In the genomic region with DNA sequence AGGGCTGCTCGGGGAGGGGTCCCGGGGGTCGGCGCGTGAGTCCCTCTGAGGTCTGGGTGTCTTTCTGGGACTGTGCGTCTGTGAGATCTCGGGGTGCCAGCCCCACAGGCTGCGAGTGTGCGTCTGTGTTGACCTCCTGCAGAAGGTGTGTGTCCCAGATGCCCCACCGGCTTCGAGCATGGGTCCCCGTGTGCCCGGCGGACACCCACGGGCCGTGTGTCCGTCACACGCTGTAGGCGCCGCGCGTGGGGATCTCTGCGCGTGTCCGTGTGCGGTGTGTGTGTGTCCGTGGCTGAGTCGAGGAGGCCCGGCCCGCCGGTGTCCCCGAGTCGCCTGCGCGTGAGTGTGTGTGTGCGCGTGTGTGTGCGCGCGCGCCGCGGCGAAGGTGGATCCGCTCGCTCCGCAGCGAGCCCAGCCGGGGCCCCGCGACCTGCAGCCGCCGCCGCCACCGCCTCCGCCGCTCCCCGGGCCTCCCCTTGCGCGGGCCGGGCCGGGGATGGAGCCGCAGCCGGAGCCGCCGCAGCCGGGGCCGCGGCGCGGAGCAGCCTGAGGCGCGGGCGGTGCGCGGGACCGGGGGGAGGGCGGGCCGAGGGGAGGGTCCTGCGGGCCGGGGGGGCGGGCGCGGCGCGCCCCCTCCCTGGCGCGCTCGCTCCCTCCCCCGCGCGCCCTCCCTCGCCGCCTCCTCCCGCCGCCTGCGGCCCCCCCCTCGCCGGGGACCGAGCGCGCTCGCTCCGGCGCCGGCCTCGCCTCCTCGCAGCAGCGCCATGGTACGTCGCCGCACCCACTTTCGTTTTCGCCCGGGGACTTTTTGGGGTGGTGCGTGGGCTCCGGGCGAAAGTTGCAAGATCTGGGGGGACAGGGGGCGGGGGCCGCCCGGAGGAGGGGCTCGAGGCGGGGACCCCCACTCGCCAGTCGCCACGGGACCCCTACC, we compare ENCODE assay signal across 8 cellular contexts. TPM values are rescaled to one million over a fixed set of nuclear protein-coding genes. Genes with fewer than 3 reads are reported as not detected.
DNase-seq lines count a peak whose midpoint lies in the region; ATAC-seq and TF ChIP-seq lines count a peak whose summit lies in the region.

No MANE protein-coding gene starts in this region.

- intact Hi-C loops in aorta (cut with DNase I), result no loop called here

- H3K4me1 ChIP-seq in ACC112 (ENCODE audit: control insufficient read depth, insufficient read depth, low read length, unreplicated experiment), result no peaks in the 10 kb centered on the region
- no peaks in the 10 kb centered on the region for H3K4me1 ChIP-seq in trophoblast cell (ENCODE audit: control insufficient read depth in 1 of 2, insufficient read depth in 2 of 2, low read length in 2 of 2)
- no peaks in the 10 kb centered on the region for H3K4me1 ChIP-seq in aorta (ENCODE audit: control insufficient read depth in 1 of 2, insufficient read depth in 2 of 2, low read length in 2 of 2)

- no peak overlapping the region for H3K4ac ChIP-seq in trophoblast cell (ENCODE audit: low read depth, low read length)

- H3K9me3 Mint-ChIP-seq in glutamatergic neuron (ENCODE audit: unreplicated experiment), result peaks cover 8% of the 10 kb centered on the region

- H3K36me3 ChIP-seq in ACC112 (ENCODE audit: insufficient read depth, low read length) (no peaks in the 10 kb centered on the region), trophoblast cell (ENCODE audit: control insufficient read depth in 1 of 2, insufficient read depth in 2 of 2, low read length in 2 of 2) (no peaks in the 10 kb centered on the region), aorta (ENCODE audit: control insufficient read depth in 1 of 2, insufficient read depth in 2 of 2, low read length in 1 of 2) (no peaks in the 10 kb centered on the region)

- H3K9ac ChIP-seq in trophoblast cell (ENCODE audit: low read length), result no peak overlapping the region

- peaks cover 2% of the 10 kb centered on the region for H3K4me1 Mint-ChIP-seq in glutamatergic neuron (ENCODE audit: low read depth, unreplicated experiment)

- H2BK120ac ChIP-seq in trophoblast cell (ENCODE audit: insufficient read depth, low read length, poor library complexity), result no peak overlapping the region

- peak; percentile 43 for ATAC-seq in GM19025 (IDR thresholded peaks at IDR 0.05; ENCODE audit: low read depth, unreplicated experiment)
- peak; percentile 65 for ATAC-seq in aorta (ENCODE audit: low FRiP score)
- no peak for ATAC-seq in GM18517 (IDR thresholded peaks at IDR 0.05; ENCODE audit: unreplicated experiment)

- peak in 3 of 4 experiments; percentile 28 to 70 (median 44) for DNase-seq in activated naive CD4-positive, alpha-beta T cell (lab: John Stamatoyannopoulos, UW)
- peak; percentile 40 for DNase-seq in glutamatergic neuron
- DNase-seq in trophoblast cell, result peak in 1 of 2 donors; percentile 50
- DNase-seq in aorta, result peak; percentile 81 to 88

- WGBS in trophoblast cell (ENCODE audit: extremely low coverage, insufficient coverage, insufficient read length), result no CpG with 5 or more reads among the region's 126 CpGs
- 0 to 1% methylated on average over 60 to 126 of the region's 126 CpGs for WGBS in aorta, 2 donors

- H3K27ac ChIP-seq in ACC112 (ENCODE audit: low read depth, low read length) (no peak overlapping the region; the same call in 1 of the 2 replicates), trophoblast cell (ENCODE audit: low read depth, low read length) (no peak overlapping the region), aorta (ENCODE audit: low read depth in 1 of 2, low read length in 2 of 2) (peak overlapping the region; percentile 67 to 73)

- H3K4me3 ChIP-seq in ACC112 (ENCODE audit: low read depth, low read length), result peak overlapping the region; percentile 85
- peak overlapping the region; percentile 62 for H3K4me3 ChIP-seq in trophoblast cell (ENCODE audit: low read depth, low read length)
- peak overlapping the region; percentile 97 to 99 for H3K4me3 ChIP-seq in aorta (ENCODE audit: low read length in 2 of 2)

- no peaks in the 10 kb centered on the region for H3K79me1 ChIP-seq in trophoblast cell (ENCODE audit: low read length)

- no peak overlapping the region for H2AK5ac ChIP-seq in trophoblast cell (ENCODE audit: low read length)

- H2AFZ ChIP-seq in ACC112 (ENCODE audit: low read length, unreplicated experiment), result no peak overlapping the region
- no peak overlapping the region for H2AFZ ChIP-seq in trophoblast cell (ENCODE audit: insufficient read depth, low read length, poor library complexity)

- H2BK12ac ChIP-seq in trophoblast cell (ENCODE audit: low read length), result no peak overlapping the region

- no peaks in the 10 kb centered on the region for H3K36me3 Mint-ChIP-seq in glutamatergic neuron (ENCODE audit: unreplicated experiment)

- H3K4me2 ChIP-seq in trophoblast cell (ENCODE audit: low read length), result peak overlapping the region; percentile 70

- no peak overlapping the region for H4K91ac ChIP-seq in trophoblast cell (ENCODE audit: low read depth, low read length)

- H2BK5ac ChIP-seq in trophoblast cell (ENCODE audit: low read depth, low read length, poor library complexity), result no peak overlapping the region

- H3K23ac ChIP-seq in trophoblast cell (ENCODE audit: low read length), result no peak overlapping the region

- H3K27ac Mint-ChIP-seq in glutamatergic neuron (ENCODE audit: unreplicated experiment), result no peak overlapping the region

- no peak for TF ChIP-seq CTCF in glutamatergic neuron (IDR thresholded peaks at IDR 0.05; ENCODE audit: partially characterized antibody, unreplicated experiment)

- H3K27me3 ChIP-seq in ACC112 (ENCODE audit: insufficient read depth, low read length) (no peaks in the 10 kb centered on the region), trophoblast cell (ENCODE audit: insufficient read depth, low read length) (peaks cover 76% of the 10 kb centered on the region), aorta (ENCODE audit: control insufficient read depth in 1 of 2, insufficient read depth in 2 of 2, low read length in 1 of 2) (no peaks in the 10 kb centered on the region)

- H3K27me3 Mint-ChIP-seq in glutamatergic neuron (ENCODE audit: unreplicated experiment), result peaks cover 39% of the 10 kb centered on the region

- H3K79me2 ChIP-seq in ACC112 (ENCODE audit: control insufficient read depth, insufficient read depth, low read length, unreplicated experiment) (peaks cover 19% of the 10 kb centered on the region), trophoblast cell (ENCODE audit: control insufficient read depth, insufficient read depth, low read length, poor library complexity) (no peaks in the 10 kb centered on the region)

- H3K9me3 ChIP-seq in trophoblast cell (ENCODE audit: insufficient read depth, low read depth, low read length), result peaks cover 13% of the 10 kb centered on the region
- H3K9me3 ChIP-seq in aorta (ENCODE audit: control insufficient read depth, low read length), result no peaks in the 10 kb centered on the region

- H3K14ac ChIP-seq in trophoblast cell (ENCODE audit: low read length), result no peak overlapping the region

- no peak overlapping the region for H4K12ac ChIP-seq in trophoblast cell (ENCODE audit: low read depth, low read length)

- no peak overlapping the region for H3K18ac ChIP-seq in trophoblast cell (ENCODE audit: low read length)

- H3K4me3 Mint-ChIP-seq in glutamatergic neuron (ENCODE audit: unreplicated experiment), result peak overlapping the region; percentile 59

- no peak overlapping the region for H4K8ac ChIP-seq in trophoblast cell (ENCODE audit: low read depth, low read length)

TF ChIP-seq in PFSK-1, 5 proteins besides CTCF, POLR2A, EP300 and RAD21:
- TF ChIP-seq FOXP2 (optimal IDR thresholded peaks at IDR 0.05; ENCODE audit: borderline replicate concordance, extremely low read depth, extremely low read length, insufficient read depth) (peak; percentile 33), SIN3A (IDR thresholded peaks at IDR 0.05; ENCODE audit: borderline replicate concordance, insufficient read depth, low read length) (no peak), TAF1 (IDR thresholded peaks at IDR 0.05; ENCODE audit: borderline replicate concordance, insufficient read depth, low read length) (no peak), POLR2AphosphoS5 (IDR thresholded peaks at IDR 0.05; ENCODE audit: low read depth, low read length) (no peak)

RNA-seq across cellular contexts. Expression of a gene that starts 7.2 kb away (rescaled TPM):
- polyA plus RNA-seq in PFSK-1 (2012; ENCODE audit: insufficient read length, low read depth), result 67.4 TPM
- 2.0 TPM for total RNA-seq in glutamatergic neuron (ENCODE audit: unreplicated experiment)
- polyA plus RNA-seq in trophoblast cell (2013), result 5.4 and 6.1 TPM in 2 replicates
- 100 to 1,000 TPM; 175 to 188 TPM for total RNA-seq in aorta
- polyA plus RNA-seq in aorta, result 10 to 100 TPM; 37.5 to 37.7 TPM

Comparison
In these comparisons a context has a peak if more than half of its experiments do, and no peak if none do; other contexts are left out.
1. H3K27ac ChIP-seq: peak in aorta (2 of 2); none in ACC112 (single experiment) and trophoblast cell (single experiment).
2. RNA of a gene that starts 7.2 kb away (total RNA-seq): 175 to 188 TPM in aorta; 2.0 TPM in glutamatergic neuron (single experiment); every median in the first group is over 10 times any median in the second.
3. Peak in every context shown above with its lines, with median percentiles within 50 percentile points of each other: H3K4me3 ChIP-seq.